In genomic region chr10:86319626-86320025, GRCh38 we compare ENCODE assay signal across 20 cellular contexts. TPM values are rescaled to one million over a fixed set of nuclear protein-coding genes. Genes with fewer than 3 reads are reported as not detected.
"Had no signal": no experiment of that assay in that cellular context is flagged by ENCODE, and none has a peak within 500 bp of the region (broad histone marks: within the 10 kb centered on the region; RNA-seq: fewer than 3 reads in every experiment).

No MANE protein-coding gene starts in this region.

- H3K9me3 Mint-ChIP-seq: activated naive CD8-positive, alpha-beta T cell treated with anti-CD3 and anti-CD28 coated beads for 36 hours; central memory CD8-positive, alpha-beta T cell; neural progenitor cell; WTC11 had no signal

- H3K27ac ChIP-seq: colonic mucosa, epithelial cell of prostate, heart left ventricle, lower lobe of right lung, neural progenitor cell, prostate gland, thyroid gland had no signal

- H3K4me3 ChIP-seq: colonic mucosa, heart left ventricle, lower lobe of right lung, neural progenitor cell, prostate gland, thyroid gland had no signal

- H3K4me3 Mint-ChIP-seq: activated naive CD8-positive, alpha-beta T cell treated with anti-CD3 and anti-CD28 coated beads for 36 hours; central memory CD8-positive, alpha-beta T cell; naive B cell; neural progenitor cell; WTC11 had no signal

- H2AFZ ChIP-seq: neural progenitor cell had no signal

- ATAC-seq: heart left ventricle; left lobe of liver; lower lobe of right lung; stimulated activated naive CD8-positive, alpha-beta T cell treated with anti-CD3 and anti-CD28 coated beads, Interleukin-15, Interleukin-2, amounts not matched to agents 100 U/mL and 50 U/mL, for 24 hours; WTC11 had no signal

- DNase-seq: activated naive CD4-positive, alpha-beta T cell treated with Interleukin-2 at 50 U/mL for 16 hours; activated naive CD8-positive, alpha-beta T cell treated with anti-CD3 and anti-CD28 coated beads for 36 hours; activated T-cell treated with anti-CD3 and anti-CD28 coated beads, Interleukin-2, amount 50 U/mL, for 1 hour; colonic mucosa; heart left ventricle; lower lobe of right lung; mesendoderm; naive B cell; stimulated activated CD4-positive, alpha-beta T cell treated with anti-CD3 and anti-CD28 coated beads, Interleukin-12 subunit alpha, Interleukin-12 subunit beta, amount 100 ng/mL, for 4 hours; stimulated activated CD4-positive, alpha-beta T cell treated with anti-CD3 and anti-CD28 coated beads, Interleukin-4, amount 100 ng/mL, for 4 hours; stimulated activated naive CD8-positive, alpha-beta T cell treated with anti-CD3 and anti-CD28 coated beads, Interleukin-15, Interleukin-2, amounts not matched to agents 100 U/mL and 50 U/mL, for 24 hours; T-helper 1 cell; thyroid gland had no signal

- H3K4me2 ChIP-seq: neural progenitor cell had no signal

- H3K27ac Mint-ChIP-seq: activated naive CD8-positive, alpha-beta T cell treated with anti-CD3 and anti-CD28 coated beads for 36 hours; naive B cell; neural progenitor cell; WTC11 had no signal

- H3K36me3 ChIP-seq: colonic mucosa, heart left ventricle, lower lobe of right lung, neural progenitor cell, prostate gland, thyroid gland had no signal

- H3K27me3 ChIP-seq: colonic mucosa, neural progenitor cell, thyroid gland had no signal

- H3K4me1 Mint-ChIP-seq: activated naive CD8-positive, alpha-beta T cell treated with anti-CD3 and anti-CD28 coated beads for 36 hours; central memory CD8-positive, alpha-beta T cell; naive B cell; neural progenitor cell; WTC11 had no signal

- H3K36me3 Mint-ChIP-seq: activated naive CD8-positive, alpha-beta T cell treated with anti-CD3 and anti-CD28 coated beads for 36 hours; naive B cell; neural progenitor cell; WTC11 had no signal

- H3K4me1 ChIP-seq: colonic mucosa, lower lobe of right lung, neural progenitor cell, prostate gland had no signal

RNA-seq across cellular contexts. Expression of gene GRID1, which starts 47.0 kb away (rescaled TPM):
- total RNA-seq: activated naive CD8-positive, alpha-beta T cell treated with anti-CD3 and anti-CD28 coated beads for 36 hours; osteoblast had no signal
